14 cellular contexts compared by ENCODE assay signal in genomic region chr13:97242755-97243497, GRCh38. TPM values are rescaled to one million over a fixed set of nuclear protein-coding genes. Genes with fewer than 3 reads are reported as not detected.
DNase-seq lines count a peak whose midpoint lies in the region; ATAC-seq and TF ChIP-seq lines count a peak whose summit lies in the region.
"Had no signal": no experiment of that assay in that cellular context is flagged by ENCODE, and none has a peak within 500 bp of the region (broad histone marks: within the 10 kb centered on the region; RNA-seq: fewer than 3 reads in every experiment).

No MANE protein-coding gene starts in this region.

- H3K36me3 Mint-ChIP-seq in endothelial cell (ENCODE audit: low read depth, unreplicated experiment), result peaks cover 20% of the 10 kb centered on the region

- peaks cover 10% of the 10 kb centered on the region for H3K27me3 Mint-ChIP-seq in endothelial cell (ENCODE audit: unreplicated experiment)

- H3K27ac ChIP-seq in right lobe of liver (peak overlapping the region in 2 of 3 donors; percentile 37 to 63), skeletal muscle tissue (ENCODE audit: low read depth, low read length) (peak overlapping the region; percentile 45)
- H3K27ac ChIP-seq: epithelial cell of prostate, HL-60 had no signal

- H3K4me1 ChIP-seq in right lobe of liver, result peaks cover 0 to 84% (median 34%) of the 10 kb centered on the region in 4 donors
- H3K4me1 ChIP-seq in skeletal muscle tissue (ENCODE audit: control insufficient read depth in 3 of 3, insufficient read depth in 3 of 3, low read length in 3 of 3), result peaks cover 72 to 82% (median 77%) of the 10 kb centered on the region in 3 donors

- DNase-seq in HCEC 1CT (peak; percentile 65), endothelial cell (ENCODE audit: low spot score) (no peak), right lobe of liver (no peak), cerebellum (ENCODE audit: low spot score) (no peak), NCI-H1436 treated with DMSO at 0.1 percent for 48 hours (lab: John Stamatoyannopoulos, UW) (no peak)
- DNase-seq: EL; NCI-H446; stimulated activated CD4-positive, alpha-beta T cell treated with anti-CD3 and anti-CD28 coated beads, Interleukin-2, amount 100 ng/mL, for 48 hours; stimulated activated naive CD4-positive, alpha-beta T cell had no signal

- H3K4me3 ChIP-seq in right lobe of liver, result no peak overlapping the region
- peak overlapping the region; percentile 25 to 64 (median 38) for H3K4me3 ChIP-seq in skeletal muscle tissue (ENCODE audit: low read length in 3 of 3)

- H3K9me3 Mint-ChIP-seq in endothelial cell (ENCODE audit: unreplicated experiment), result no peaks in the 10 kb centered on the region

- H3K36me3 ChIP-seq in right lobe of liver (no peaks in the 10 kb centered on the region), skeletal muscle tissue (ENCODE audit: control insufficient read depth in 3 of 3, insufficient read depth in 3 of 3, low read length in 3 of 3) (no peaks in the 10 kb centered on the region)

- TF ChIP-seq POLR2A in right lobe of liver (IDR thresholded peaks at IDR 0.05), result no peak

- peak overlapping the region; percentile 47 for H3K4me3 Mint-ChIP-seq in endothelial cell (ENCODE audit: unreplicated experiment)

- no peaks in the 10 kb centered on the region for H3K9me3 ChIP-seq in right lobe of liver
- H3K9me3 ChIP-seq in skeletal muscle tissue (ENCODE audit: control insufficient read depth in 3 of 3, low read length in 3 of 3), result no peaks in the 10 kb centered on the region

- 83% methylated on average over 10 of the region's 13 CpGs for WGBS in right lobe of liver (ENCODE audit: insufficient coverage, low coverage, low lambda C conversion rate, missing lambda C conversion rate)

- peak in 2 of 4 donors; percentile 5 to 22 for ATAC-seq in right lobe of liver
- no peak for ATAC-seq in GM18511 (IDR thresholded peaks at IDR 0.05; ENCODE audit: unreplicated experiment)
- no peak for ATAC-seq in GM18520 (IDR thresholded peaks at IDR 0.05; ENCODE audit: unreplicated experiment)

- H3K27ac Mint-ChIP-seq in endothelial cell (ENCODE audit: unreplicated experiment), result peak overlapping the region; percentile 97

- peak overlapping the region in 2 of 3 donors; percentile 41 to 44 for H3K9ac ChIP-seq in skeletal muscle tissue (ENCODE audit: low read depth in 1 of 3, low read length in 3 of 3)

- intact Hi-C loops in right lobe of liver (cut with DNase I), result no loop called here

- H3K27me3 ChIP-seq in right lobe of liver (no peaks in the 10 kb centered on the region), skeletal muscle tissue (ENCODE audit: control insufficient read depth in 3 of 3, insufficient read depth in 3 of 3, low read length in 3 of 3) (no peaks in the 10 kb centered on the region)

- TF ChIP-seq CTCF in endothelial cell (IDR thresholded peaks at IDR 0.05; ENCODE audit: unreplicated experiment) (no peak), right lobe of liver (IDR thresholded peaks at IDR 0.05) (no peak)

- peaks cover 86% of the 10 kb centered on the region for H3K4me1 Mint-ChIP-seq in endothelial cell (ENCODE audit: unreplicated experiment)

RNA-seq across cellular contexts. Expression of gene MBNL2, which starts 20.8 kb away (rescaled TPM):
- total RNA-seq in endothelial cell (ENCODE audit: unreplicated experiment) (137 TPM), right lobe of liver (100 to 1,000 TPM in 3 of 6 experiments, 10 to 100 TPM in 3; 30.3 to 135 (median 81.5) TPM), skeletal muscle tissue (30.3 TPM), cerebellum (34.3 TPM)

Comparison
In these comparisons a context has a peak if more than half of its experiments do, and no peak if none do; other contexts are left out.
1. H3K4me3 ChIP-seq: peak in skeletal muscle tissue (3 of 3); none in right lobe of liver (0 of 3).